11 cellular contexts compared by ENCODE assay signal in the genomic region with DNA sequence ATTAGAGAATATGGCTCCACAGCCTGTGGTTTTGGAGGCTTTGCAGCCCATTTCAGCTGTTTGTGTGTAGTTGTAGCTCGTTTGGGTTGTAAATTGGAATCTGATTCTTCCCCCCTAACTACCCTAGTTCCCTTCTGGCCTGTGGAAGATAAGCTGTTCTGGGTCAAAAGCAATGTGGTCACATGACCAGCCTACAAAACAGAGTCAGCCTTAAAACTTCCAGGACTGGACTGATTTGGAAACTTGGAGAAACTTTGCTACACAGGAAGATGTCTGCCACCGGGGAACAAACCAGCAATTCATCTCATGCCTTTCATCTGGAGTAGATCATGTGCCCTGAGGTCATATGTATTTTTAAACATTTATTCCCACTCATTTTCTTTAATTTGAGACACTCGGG.
DNase-seq lines count a peak whose midpoint lies in the region; ATAC-seq, FAIRE-seq and TF ChIP-seq lines count a peak whose summit lies in the region.
"Had no signal": no experiment of that assay in that cellular context is flagged by ENCODE, and none has a peak within 500 bp of the region (broad histone marks: within the 10 kb centered on the region; RNA-seq: fewer than 3 reads in every experiment).

No MANE protein-coding gene starts in this region.

- H3K4me1 ChIP-seq in heart left ventricle (peaks cover 0 to 39% (median 2%) of the 10 kb centered on the region in 12 donors), pancreas (peaks cover 34 to 43% (median 34%) of the 10 kb centered on the region in 3 donors)

- CTCF ChIA-PET in BJ (lab: Yijun Ruan, JAX) = no interaction called here

- H3K27ac ChIP-seq in VCaP (peak overlapping the region; percentile 77), heart left ventricle (peak overlapping the region in 3 of 12 donors; percentile 13 to 64 (median 24)), pancreas (peak overlapping the region; percentile 2 to 68 (median 34))

- TF ChIP-seq POLR2A in heart left ventricle (IDR thresholded peaks at IDR 0.05) = no peak

- peak; percentile 26 to 51 (median 39) for ATAC-seq in heart left ventricle
- ATAC-seq in pancreas = peak; percentile 63 to 79 (median 68)
- ATAC-seq in HG02970 (IDR thresholded peaks at IDR 0.05; ENCODE audit: low FRiP score, unreplicated experiment) = no peak

- FAIRE-seq in pancreas (lab: Jason Lieb, UNC) = no peak

- 28 to 51% (median 33%) methylated on average over 3 of the region's 3 CpGs for WGBS in heart left ventricle, 4 donors
- WGBS in pancreas, 2 donors = 19 to 25% methylated on average over 3 of the region's 3 CpGs

- intact Hi-C loops in heart left ventricle (cut with DNase I) = no loop called here
- intact Hi-C loops in pancreas (cut with DNase I) = no loop called here

- H3K36me3 ChIP-seq in BJ (ENCODE audit: control insufficient read depth, insufficient read depth, low read length) (no peaks in the 10 kb centered on the region), heart left ventricle (no peaks in the 10 kb centered on the region), pancreas (no peaks in the 10 kb centered on the region)

- no peaks in the 10 kb centered on the region for H3K27me3 ChIP-seq in BJ (ENCODE audit: control insufficient read depth, insufficient read depth, low read length)
- no peaks in the 10 kb centered on the region for H3K27me3 ChIP-seq in heart left ventricle
- no peaks in the 10 kb centered on the region for H3K27me3 ChIP-seq in pancreas

- POLR2A ChIA-PET in BJ (lab: Charles Lee) = no interaction called here

- no peak for TF ChIP-seq CTCF in BJ (IDR thresholded peaks at IDR 0.05; ENCODE audit: insufficient read depth, low read depth, low read length)
- TF ChIP-seq CTCF in VCaP (conservative IDR thresholded peaks at IDR 0.05) = no peak
- no peak for TF ChIP-seq CTCF in heart left ventricle (IDR thresholded peaks at IDR 0.05)
- no peak for TF ChIP-seq CTCF in pancreas (IDR thresholded peaks at IDR 0.05)

- DNase-seq in BJ (ENCODE audit: low read depth) (peak; percentile 10), heart left ventricle (no peak), pancreas (peak in 1 of 6 donors; percentile 31), kidney glomerular epithelial cell (lab: John Stamatoyannopoulos, UW) (no peak), NCI-H345 treated with DMSO at 0.1 percent for 48 hours (lab: John Stamatoyannopoulos, UW; ENCODE audit: unreplicated experiment) (no peak), A172 (ENCODE audit: low spot score) (no peak)
- DNase-seq: activated CD8-positive, alpha-beta memory T cell treated with anti-CD3 and anti-CD28 coated beads, Interleukin-2, amount 50 U/mL, for 4 hours; amniotic stem cell; NCI-H2081 had no signal

- H3K4me3 ChIP-seq in BJ (ENCODE audit: low read depth, low read length) (no peak overlapping the region), heart left ventricle (no peak overlapping the region), pancreas (no peak overlapping the region)

- H3K9me3 ChIP-seq in heart left ventricle (no peaks in the 10 kb centered on the region), pancreas (no peaks in the 10 kb centered on the region)
